In genomic region chrX:52988985-52989917, GRCh38 we compare ENCODE assay signal across 14 cellular contexts. TPM values are rescaled to one million over a fixed set of nuclear protein-coding genes. Genes with fewer than 3 reads are reported as not detected.
A peak's percentile ranks its signal among the peaks of the same experiment; 100 is the strongest.
DNase-seq lines count a peak whose midpoint lies in the region; ATAC-seq and TF ChIP-seq lines count a peak whose summit lies in the region.
"Had no signal": no experiment of that assay in that cellular context is flagged by ENCODE, and none has a peak within 500 bp of the region (broad histone marks: within the 10 kb centered on the region; RNA-seq: fewer than 3 reads in every experiment).

No MANE protein-coding gene starts in this region.

- no peak for TF ChIP-seq POLR2A in HCT116 (IDR thresholded peaks at IDR 0.05; ENCODE audit: borderline replicate concordance, extremely low read depth, insufficient read depth, insufficient read length)

- intact Hi-C loops in Calu3 (cut with micrococcal nuclease; ENCODE audit: unreplicated experiment) (no loop called here), HCT116 (cut with micrococcal nuclease) (no loop called here)
- intact Hi-C loops in dendritic cell treated with granulocyte-macrophage colony-stimulating factor and Interleukin-4, amounts not matched to agents 40 ng/mL and 50 ng/mL, for 4 days (cut with micrococcal nuclease), result no loop called here

- TF ChIP-seq CTCF in Calu3 (IDR thresholded peaks at IDR 0.05; ENCODE audit: unreplicated experiment) (no peak), HCT116 (IDR thresholded peaks at IDR 0.05 in 2 of 3, conservative IDR thresholded peaks at IDR 0.05 in 1 of 3; ENCODE audit: borderline replicate concordance in 1 of 3, insufficient read depth in 1 of 3, low read depth in 2 of 3, low read length in 2 of 3) (no peak), osteocyte (IDR thresholded peaks at IDR 0.05) (no peak), GM10248 (IDR thresholded peaks at IDR 0.05; ENCODE audit: control extremely low read depth, extremely low read depth, low read depth, missing control alignments) (no peak)

- H3K27ac Mint-ChIP-seq in Calu3 (ENCODE audit: unreplicated experiment), result no peak overlapping the region
- peak overlapping the region; percentile 31 for H3K27ac Mint-ChIP-seq in dendritic cell treated with granulocyte-macrophage colony-stimulating factor and Interleukin-4, amounts not matched to agents 40 ng/mL and 50 ng/mL, for 4 days
- no peak overlapping the region for H3K27ac Mint-ChIP-seq in osteocyte (ENCODE audit: unreplicated experiment)

- TF ChIP-seq RAD21 in HCT116 (IDR thresholded peaks at IDR 0.05; ENCODE audit: low read depth), result no peak

- H3K36me3 Mint-ChIP-seq in Calu3 (ENCODE audit: insufficient read depth, unreplicated experiment) (no peaks in the 10 kb centered on the region), osteocyte (ENCODE audit: unreplicated experiment) (no peaks in the 10 kb centered on the region)
- H3K36me3 Mint-ChIP-seq in dendritic cell treated with granulocyte-macrophage colony-stimulating factor and Interleukin-4, amounts not matched to agents 40 ng/mL and 50 ng/mL, for 4 days (ENCODE audit: low read depth), result peaks cover 8% of the 10 kb centered on the region
- H3K36me3 Mint-ChIP-seq: CD4-positive, CD25-positive, alpha-beta regulatory T cell; natural killer cell had no signal

- BruUV-seq in Calu3 (replicated peaks; lab: Mats Ljungman, UMichigan), result no TSS peak
- BruUV-seq in HCT116 (replicated peaks; lab: Mats Ljungman, UMichigan), result no TSS peak

- H3K9ac ChIP-seq in HCT116 (ENCODE audit: low read length), result no peak overlapping the region

- H3K4me3 ChIP-seq in HCT116 (replicated peaks in 1 of 2; ENCODE audit: low read depth in 1 of 2, low read length in 2 of 2), result no peak overlapping the region
- H3K4me3 ChIP-seq: cardiac muscle cell, left lung had no signal

- RAD21 ChIA-PET in HCT116 (lab: Charles Lee; ENCODE audit: low non-redundant PET in 1 of 2, low total read pairs in 2 of 2, uncharacterized antibody in 2 of 2, unreplicated experiment in 2 of 2), result no interaction called here

- no peaks in the 10 kb centered on the region for H4K20me1 ChIP-seq in HCT116 (ENCODE audit: insufficient read depth)

- H3K4me1 ChIP-seq in HCT116 (ENCODE audit: control insufficient read depth in 1 of 2, insufficient read depth in 2 of 2, low read length in 2 of 2), result peaks cover 0 to 4% of the 10 kb centered on the region in 2 experiments; a peak in 1 of 4 replicates

- ATAC-seq in HCT116, result peak; percentile 13; the same call in 1 of the 2 replicates

- POLR2A ChIA-PET in HCT116 (lab: Charles Lee) (no interaction called here), GM10248 (lab: Yijun Ruan, JAX) (no interaction called here)

- no peaks in the 10 kb centered on the region for H3K36me3 ChIP-seq in HCT116 (ENCODE audit: control insufficient read depth in 1 of 2, insufficient read depth in 2 of 2, low read length in 2 of 2)
- H3K36me3 ChIP-seq: cardiac muscle cell, left lung had no signal

- H3K4me3 Mint-ChIP-seq in Calu3 (ENCODE audit: low read depth, unreplicated experiment) (no peak overlapping the region), osteocyte (ENCODE audit: unreplicated experiment) (no peak overlapping the region)
- H3K4me3 Mint-ChIP-seq in dendritic cell treated with granulocyte-macrophage colony-stimulating factor and Interleukin-4, amounts not matched to agents 40 ng/mL and 50 ng/mL, for 4 days, result no peak overlapping the region
- H3K4me3 Mint-ChIP-seq: activated T-helper 1 cell treated with anti-CD3 and anti-CD28 coated beads, Interleukin-12 subunit alpha, Interleukin-12 subunit beta, Interleukin-2, Interleukin-4 antibody, amounts not matched to agents 30 ng/mL and 10 ng/mL and 1 ng/mL, durations not matched to agents 14 hours and 24 hours and 36 hours; natural killer cell had no signal

- H2AFZ ChIP-seq in HCT116 (ENCODE audit: low read depth, low read length, poor library complexity, severe bottlenecking), result no peak overlapping the region

- CTCF ChIA-PET in Calu3 (lab: Charles Lee) (interaction anchor here (1.0 kb wide), 1 partner anchor 93 kb away, joined by 3 read pairs; the partner anchor contains the start of gene TSPYL2), HCT116 (lab: Charles Lee) (interaction anchor here (1.3 kb wide), 1 partner anchor 8 kb away, joined by 4 read pairs; no protein-coding TSS in a partner anchor), GM10248 (lab: Yijun Ruan, JAX) (interaction anchor here (0.9 to 2.6 kb wide), 9 partner anchors 8 to 649 kb away, joined by 3 to 9 read pairs (median 6); no protein-coding TSS in a partner anchor)

- no peaks in the 10 kb centered on the region for H3K27me3 ChIP-seq in HCT116 (ENCODE audit: insufficient read depth, low read length)
- H3K27me3 ChIP-seq: cardiac muscle cell, left lung had no signal

- H3K27ac ChIP-seq in HCT116 (ENCODE audit: low read depth, low read length), result no peak overlapping the region
- H3K27ac ChIP-seq: cardiac muscle cell had no signal

- peak; percentile 23 for DNase-seq in Calu3
- DNase-seq in HCT116 (ENCODE audit: low read depth, low spot score), result no peak
- DNase-seq in osteocyte (ENCODE audit: extremely low spot score, unreplicated experiment), result peak; percentile 63
- no peak for DNase-seq in activated effector memory CD4-positive, alpha-beta T cell treated with Interleukin-2 at 50 U/mL for 16 hours
- DNase-seq in GM19238 (ENCODE audit: insufficient read length, low spot score), result no peak
- DNase-seq in GM10248 (ENCODE audit: extremely low spot score), result no peak
- no peak for DNase-seq in NCI-H146 (lab: John Stamatoyannopoulos, UW)
- DNase-seq: NK-92 treated with Interleukin-12 subunit alpha and Interleukin-12 subunit beta, amount 100 ng/mL, for 24 hours had no signal

- no peaks in the 10 kb centered on the region for H3K9me2 ChIP-seq in HCT116 (ENCODE audit: insufficient read depth)

- H3K4me2 ChIP-seq in HCT116 (ENCODE audit: low read length), result no peak overlapping the region

- H3K27me3 Mint-ChIP-seq in Calu3 (ENCODE audit: unreplicated experiment) (no peaks in the 10 kb centered on the region), osteocyte (ENCODE audit: unreplicated experiment) (no peaks in the 10 kb centered on the region)
- no peaks in the 10 kb centered on the region for H3K27me3 Mint-ChIP-seq in dendritic cell treated with granulocyte-macrophage colony-stimulating factor and Interleukin-4, amounts not matched to agents 40 ng/mL and 50 ng/mL, for 4 days
- H3K27me3 Mint-ChIP-seq: CD4-positive, CD25-positive, alpha-beta regulatory T cell had no signal

- peaks cover 21% of the 10 kb centered on the region for H3K4me1 Mint-ChIP-seq in Calu3 (ENCODE audit: low read depth, unreplicated experiment)
- H3K4me1 Mint-ChIP-seq in dendritic cell treated with granulocyte-macrophage colony-stimulating factor and Interleukin-4, amounts not matched to agents 40 ng/mL and 50 ng/mL, for 4 days (ENCODE audit: low read depth), result peaks cover 18% of the 10 kb centered on the region
- peaks cover 11% of the 10 kb centered on the region for H3K4me1 Mint-ChIP-seq in osteocyte (ENCODE audit: unreplicated experiment)

- H3K9me3 Mint-ChIP-seq in Calu3 (ENCODE audit: low read depth, unreplicated experiment), result no peaks in the 10 kb centered on the region
- no peaks in the 10 kb centered on the region for H3K9me3 Mint-ChIP-seq in dendritic cell treated with granulocyte-macrophage colony-stimulating factor and Interleukin-4, amounts not matched to agents 40 ng/mL and 50 ng/mL, for 4 days
- H3K9me3 Mint-ChIP-seq in osteocyte (ENCODE audit: unreplicated experiment), result peaks cover 14% of the 10 kb centered on the region
- H3K9me3 Mint-ChIP-seq: activated T-helper 1 cell treated with anti-CD3 and anti-CD28 coated beads, Interleukin-12 subunit alpha, Interleukin-12 subunit beta, Interleukin-2, Interleukin-4 antibody, amounts not matched to agents 30 ng/mL and 10 ng/mL and 1 ng/mL, durations not matched to agents 14 hours and 24 hours and 36 hours; CD4-positive, CD25-positive, alpha-beta regulatory T cell; natural killer cell had no signal

- peaks cover 4% of the 10 kb centered on the region for H3K79me2 ChIP-seq in HCT116 (ENCODE audit: insufficient read depth, low read length)

- H3K9me3 ChIP-seq in HCT116 (ENCODE audit: control insufficient read depth in 1 of 2, insufficient read depth in 1 of 2, low read depth in 1 of 2, low read length in 2 of 2), result no peaks in the 10 kb centered on the region
- H3K9me3 ChIP-seq: left lung had no signal

TF ChIP-seq in HCT116, 20 proteins besides CTCF, POLR2A, EP300 and RAD21 (continues in another document):
- TF ChIP-seq REST (IDR thresholded peaks at IDR 0.05; ENCODE audit: low read depth) (no peak), SRF (IDR thresholded peaks at IDR 0.05; ENCODE audit: low read depth) (no peak), ATF3 (IDR thresholded peaks at IDR 0.05) (no peak)

RNA-seq across cellular contexts. Expression of gene FAM156A, which starts 30.9 kb away (rescaled TPM):
- 18.0 and 19.7 TPM in 2 replicates for total RNA-seq in Calu3 (2022)
- 16.2 TPM for total RNA-seq in HCT116 (2021; ENCODE audit: unreplicated experiment)
- polyA plus RNA-seq in HCT116 (2012), result 12.9 and 22.2 TPM in 2 replicates
- total RNA-seq in osteocyte, result 23.9 and 27.4 TPM in 2 replicates

RNA-seq across cellular contexts. Expression of gene GPR173, which starts 59.3 kb away (rescaled TPM):
- 0.68 and 0.78 TPM in 2 replicates for total RNA-seq in Calu3 (2022)
- total RNA-seq in HCT116 (2021; ENCODE audit: unreplicated experiment), result 3.4 TPM
- polyA plus RNA-seq in HCT116 (2012), result 3.1 and 3.4 TPM in 2 replicates
- 12.6 and 17.3 TPM in 2 replicates for total RNA-seq in osteocyte
- total RNA-seq: activated T-helper 1 cell treated with anti-CD3 and anti-CD28 coated beads, Interleukin-12 subunit alpha, Interleukin-12 subunit beta, Interleukin-2, Interleukin-4 antibody, amounts not matched to agents 30 ng/mL and 10 ng/mL and 1 ng/mL, durations not matched to agents 14 hours and 24 hours and 36 hours; CD4-positive, CD25-positive, alpha-beta regulatory T cell had no signal
- polyA plus RNA-seq: CD4-positive, CD25-positive, alpha-beta regulatory T cell had no signal

Comparison
In these comparisons a context has a peak if more than half of its experiments do, and no peak if none do; other contexts are left out.
1. DNase-seq: peak in Calu3 (single experiment) and osteocyte (single experiment); none in HCT116 (single experiment), activated effector memory CD4-positive, alpha-beta T cell treated with Interleukin-2 at 50 U/mL for 16 hours (single experiment), GM19238 (single experiment), GM10248 (single experiment) and NCI-H146 (single experiment).